29 cellular contexts compared by ENCODE assay signal in the genomic region with DNA sequence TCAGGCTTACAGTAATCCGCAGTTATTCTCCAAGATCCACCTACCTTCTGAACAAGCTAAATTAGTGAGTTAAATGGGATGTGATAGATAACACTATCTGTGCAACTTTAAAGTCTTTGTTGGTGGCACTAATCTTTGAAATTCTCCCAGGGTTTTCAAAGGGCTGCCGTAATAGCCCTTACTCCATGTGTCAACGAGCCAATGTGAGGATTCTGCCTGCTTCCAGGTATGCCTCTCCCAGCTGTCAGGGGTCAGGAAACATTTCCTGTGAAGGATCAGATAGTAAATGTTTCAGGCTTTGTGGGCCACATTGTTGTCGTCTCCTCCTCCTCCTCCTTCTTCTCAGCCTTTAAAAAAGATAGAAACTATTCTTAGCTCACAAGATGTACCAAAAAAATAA. TPM values are rescaled to one million over a fixed set of nuclear protein-coding genes. Genes with fewer than 3 reads are reported as not detected.
DNase-seq lines count a peak whose midpoint lies in the region; ATAC-seq, FAIRE-seq and TF ChIP-seq lines count a peak whose summit lies in the region.
"Had no signal": no experiment of that assay in that cellular context is flagged by ENCODE, and none has a peak within 500 bp of the region (broad histone marks: within the 10 kb centered on the region; RNA-seq: fewer than 3 reads in every experiment).

No MANE protein-coding gene starts in this region.

- no peak overlapping the region for H2BK12ac ChIP-seq in H1 (ENCODE audit: low read depth, low read length)

- H3K9me2 ChIP-seq in GM23338 (ENCODE audit: insufficient read depth): 0 out of 2 replicates have a peak, but pooled peaks cover 5% of the 10 kb centered on the region

- peak; percentile 29 for DNase-seq in GM23338 (ENCODE audit: low spot score)
- no peak for DNase-seq in H1 (ENCODE audit: low read depth in 1 of 2, low spot score in 2 of 2)
- DNase-seq in mesendoderm: peak; percentile 93
- no peak for DNase-seq in central memory CD4-positive, alpha-beta T cell
- DNase-seq in NCI-H345 (lab: John Stamatoyannopoulos, UW): no peak
- no peak for DNase-seq in stimulated activated CD4-positive, alpha-beta T cell treated with anti-CD3 and anti-CD28 coated beads, Interleukin-2, amount 100 ng/mL, for 24 hours
- DNase-seq in right atrium auricular region (ENCODE audit: low spot score): no peak
- DNase-seq: 8988T; ACHN; BE2C; C1 segment of cervical spinal cord; CD4-positive, alpha-beta memory T cell; CD4-positive, CD25-positive, alpha-beta regulatory T cell; CD8-positive, alpha-beta memory T cell; COR-L47; DMS 273 treated with DMSO at 0.1 percent for 48 hours; DMS153; DMS53; DMS79; DND-41; EL; GDM1 had no signal

- H3K9ac ChIP-seq in H1 (replicated peaks in 1 of 4; ENCODE audit: extremely low read depth in 1 of 4, low read depth in 3 of 4, low read length in 3 of 4): no peak overlapping the region
- H3K9ac ChIP-seq in mesendoderm (ENCODE audit: low read length): no peak overlapping the region
- H3K9ac ChIP-seq: BLaER1 had no signal

- no peaks in the 10 kb centered on the region for H3K27me3 Mint-ChIP-seq in GM23338 (ENCODE audit: insufficient read depth, low read depth, poor library complexity)

- TF ChIP-seq CTCF in GM23338 (conservative IDR thresholded peaks at IDR 0.05; ENCODE audit: low read depth in 2 of 2): no peak
- TF ChIP-seq CTCF in VCaP (conservative IDR thresholded peaks at IDR 0.05): no peak
- TF ChIP-seq CTCF in H1 (IDR thresholded peaks at IDR 0.05; ENCODE audit: control extremely low read depth in 1 of 3, insufficient read depth in 1 of 3, low read depth in 1 of 3, low read length in 3 of 3): no peak
- TF ChIP-seq CTCF in right atrium auricular region (IDR thresholded peaks at IDR 0.05): no peak

- no peaks in the 10 kb centered on the region for H3K36me3 ChIP-seq in GM23338 (ENCODE audit: insufficient read depth)
- no peaks in the 10 kb centered on the region for H3K36me3 ChIP-seq in H1 (ENCODE audit: control insufficient read depth in 2 of 4, insufficient read depth in 4 of 4, low read length in 3 of 4)
- no peaks in the 10 kb centered on the region for H3K36me3 ChIP-seq in mesendoderm (ENCODE audit: control insufficient read depth, insufficient read depth, low read length)
- no peaks in the 10 kb centered on the region for H3K36me3 ChIP-seq in right atrium auricular region
- H3K36me3 ChIP-seq: BE2C, BLaER1 had no signal

- FAIRE-seq in H1 (lab: Jason Lieb, UNC): no peak
- FAIRE-seq: A204.1, GM12878, GM12892, GM18507 had no signal

- H3K23ac ChIP-seq in H1 (ENCODE audit: insufficient read length) (no peak overlapping the region), mesendoderm (ENCODE audit: low read length) (no peak overlapping the region)

- no peak overlapping the region for H3K27ac Mint-ChIP-seq in GM23338
- H3K27ac Mint-ChIP-seq: CD14-positive monocyte; CD4-positive, alpha-beta memory T cell; CD4-positive, CD25-positive, alpha-beta regulatory T cell; CD8-positive, alpha-beta memory T cell had no signal

- H3K14ac ChIP-seq in H1 (ENCODE audit: insufficient read length): no peak overlapping the region

- peaks cover 4% of the 10 kb centered on the region; the same call in 1 of the 3 replicates for H3K4me1 Mint-ChIP-seq in GM23338
- H3K4me1 Mint-ChIP-seq: CD14-positive monocyte; CD4-positive, alpha-beta memory T cell; CD4-positive, CD25-positive, alpha-beta regulatory T cell; CD8-positive, alpha-beta memory T cell had no signal

- TF ChIP-seq EP300 in H1 (IDR thresholded peaks at IDR 0.05; ENCODE audit: borderline replicate concordance in 1 of 2, low read depth in 2 of 2, low read length in 2 of 2): no peak

- no peak for TF ChIP-seq POLR2A in H1 (IDR thresholded peaks at IDR 0.05; ENCODE audit: control extremely low read depth in 1 of 2, low read depth in 2 of 2, low read length in 2 of 2)

- H3K56ac ChIP-seq in H1 (replicated peaks; ENCODE audit: insufficient read length, low read depth, low read length): no peak overlapping the region
- H3K56ac ChIP-seq in mesendoderm (ENCODE audit: low read length): no peak overlapping the region

- no peaks in the 10 kb centered on the region for H3K23me2 ChIP-seq in H1 (ENCODE audit: low read depth, low read length)

- H4K5ac ChIP-seq in H1 (ENCODE audit: insufficient read length, low read depth, low read length) (no peak overlapping the region), mesendoderm (ENCODE audit: low read length) (no peak overlapping the region)

- H3K4me3 Mint-ChIP-seq in GM23338: no peak overlapping the region
- H3K4me3 Mint-ChIP-seq: CD14-positive monocyte; CD4-positive, alpha-beta memory T cell; CD4-positive, CD25-positive, alpha-beta regulatory T cell; CD8-positive, alpha-beta memory T cell had no signal

- no peaks in the 10 kb centered on the region for H3K4me1 ChIP-seq in GM23338 (ENCODE audit: insufficient read depth)
- no peaks in the 10 kb centered on the region for H3K4me1 ChIP-seq in H1 (replicated peaks in 1 of 4; ENCODE audit: control insufficient read depth in 3 of 4, insufficient read depth in 4 of 4, low read length in 3 of 4)
- H3K4me1 ChIP-seq in mesendoderm (ENCODE audit: control insufficient read depth, low read depth, low read length): peaks cover 2% of the 10 kb centered on the region
- no peaks in the 10 kb centered on the region for H3K4me1 ChIP-seq in right atrium auricular region
- H3K4me1 ChIP-seq: BE2C, BLaER1 had no signal

- H3F3A ChIP-seq in GM23338 (replicated peaks; ENCODE audit: low read depth): no peaks in the 10 kb centered on the region

- H4K8ac ChIP-seq in H1 (ENCODE audit: extremely low read depth, insufficient read depth, low read length) (no peak overlapping the region), mesendoderm (ENCODE audit: low read depth, low read length) (no peak overlapping the region)

- TF ChIP-seq RAD21 in H1 (IDR thresholded peaks at IDR 0.05 in 1 of 2, conservative IDR thresholded peaks at IDR 0.05 in 1 of 2; ENCODE audit: low read depth in 2 of 2, low read length in 2 of 2): no peak

- no peaks in the 10 kb centered on the region for H4K20me1 ChIP-seq in GM23338 (replicated peaks; ENCODE audit: insufficient read depth)
- H4K20me1 ChIP-seq in H1 (replicated peaks in 1 of 2; ENCODE audit: control insufficient read depth in 1 of 2, insufficient read depth in 2 of 2, low read length in 2 of 2): no peaks in the 10 kb centered on the region
- H4K20me1 ChIP-seq: BLaER1 had no signal

- CTCF ChIA-PET in H1 (lab: Charles Lee; ENCODE audit: partially characterized antibody): interaction anchor here (0.6 to 5.5 kb wide), 10 partner anchors 9 to 174 kb away, joined by 3 to 33 read pairs (median 4); no protein-coding TSS in a partner anchor

- H3K4me2 ChIP-seq in GM23338 (no peak overlapping the region), H1 (ENCODE audit: insufficient read depth in 1 of 2, low read depth in 2 of 2, low read length in 2 of 2) (no peak overlapping the region), mesendoderm (ENCODE audit: low read length) (no peak overlapping the region)
- H3K4me2 ChIP-seq: BLaER1 had no signal

- H3K79me2 ChIP-seq in GM23338 (replicated peaks; ENCODE audit: insufficient read depth): no peaks in the 10 kb centered on the region
- H3K79me2 ChIP-seq in H1 (ENCODE audit: control insufficient read depth in 1 of 2, insufficient read depth in 2 of 2, low read length in 2 of 2): no peaks in the 10 kb centered on the region
- H3K79me2 ChIP-seq in mesendoderm (ENCODE audit: control insufficient read depth, insufficient read depth, low read length): no peaks in the 10 kb centered on the region

- H2BK5ac ChIP-seq in H1 (ENCODE audit: low read depth, low read length) (no peak overlapping the region), mesendoderm (ENCODE audit: low read length) (no peak overlapping the region)

- no peak overlapping the region for H2BK20ac ChIP-seq in H1 (ENCODE audit: low read length)

- H3K36me3 Mint-ChIP-seq in GM23338 (ENCODE audit: low read depth): no peaks in the 10 kb centered on the region
- H3K36me3 Mint-ChIP-seq: CD14-positive monocyte; CD4-positive, alpha-beta memory T cell; CD4-positive, CD25-positive, alpha-beta regulatory T cell; CD8-positive, alpha-beta memory T cell had no signal

- H3K27me3 ChIP-seq in GM23338 (ENCODE audit: insufficient read depth) (no peaks in the 10 kb centered on the region), H1 (replicated peaks in 1 of 4; ENCODE audit: control insufficient read depth in 3 of 4, extremely low read depth in 1 of 4, insufficient read depth in 3 of 4, low read length in 3 of 4) (no peaks in the 10 kb centered on the region), mesendoderm (ENCODE audit: insufficient read depth, low read length, poor library complexity) (no peaks in the 10 kb centered on the region), right atrium auricular region (no peaks in the 10 kb centered on the region)
- H3K27me3 ChIP-seq: BE2C, BLaER1 had no signal

- no peak overlapping the region for H2BK120ac ChIP-seq in H1 (replicated peaks; ENCODE audit: low read depth, low read length)
- no peak overlapping the region for H2BK120ac ChIP-seq in mesendoderm (ENCODE audit: low read depth, low read length)

- H2AFZ ChIP-seq in GM23338 (no peak overlapping the region), H1 (ENCODE audit: low read length) (0 out of 2 replicates have a peak overlapping the region, but pooled peaks have one; percentile 0)

- POLR2A ChIA-PET in H1 (lab: Charles Lee; ENCODE audit: partially characterized antibody): interaction anchor here (0.6 kb wide), 1 partner anchor 10 kb away, joined by 3 read pairs; no protein-coding TSS in a partner anchor

- H3K79me1 ChIP-seq in H1 (ENCODE audit: low read depth, low read length) (no peaks in the 10 kb centered on the region), mesendoderm (ENCODE audit: low read length) (no peaks in the 10 kb centered on the region)

- 65% methylated on average over 4 of the region's 4 CpGs; no CpG with 5 or more reads in 1 of the 2 experiments for whole genome bisulfite sequencing in H1 (ENCODE audit: extremely low coverage in 1 of 2, insufficient coverage in 1 of 2, insufficient read length in 1 of 2, insufficient replicate concordance in 2 of 2, low coverage in 1 of 2, low lambda C conversion rate in 2 of 2, missing lambda C conversion rate in 1 of 2), 2 experiments
- WGBS in mesendoderm (ENCODE audit: extremely low coverage, insufficient coverage, low lambda C conversion rate): no CpG with 5 or more reads among the region's 4 CpGs

- ATAC-seq in GM23338: peak; percentile 35; the same call in 1 of the 3 replicates
- ATAC-seq: GM12878 had no signal

- H3K4ac ChIP-seq in H1 (replicated peaks; ENCODE audit: insufficient read length, low read depth, low read length) (no peak overlapping the region), mesendoderm (ENCODE audit: low read depth, low read length) (no peak overlapping the region)

- H3K27ac ChIP-seq in GM23338 (ENCODE audit: low read depth) (no peak overlapping the region), VCaP (peak overlapping the region; percentile 8; the same call in 1 of the 2 replicates), H1 (ENCODE audit: low read depth, low read length) (no peak overlapping the region), mesendoderm (ENCODE audit: low read depth, low read length) (no peak overlapping the region), right atrium auricular region (no peak overlapping the region)
- H3K27ac ChIP-seq: BLaER1 had no signal

- H3K4me3 ChIP-seq in GM23338: no peak overlapping the region
- no peak overlapping the region for H3K4me3 ChIP-seq in H1 (ENCODE audit: extremely low read depth in 1 of 4, insufficient read depth in 2 of 4, low read depth in 3 of 4, low read length in 4 of 4)
- no peak overlapping the region for H3K4me3 ChIP-seq in mesendoderm (ENCODE audit: low read length)
- H3K4me3 ChIP-seq in right atrium auricular region: no peak overlapping the region
- H3K4me3 ChIP-seq: BLaER1, GM12878 had no signal

- no peaks in the 10 kb centered on the region for H3K9me3 Mint-ChIP-seq in GM23338
- H3K9me3 Mint-ChIP-seq: CD4-positive, alpha-beta memory T cell had no signal

- H2BK15ac ChIP-seq in H1 (ENCODE audit: low read length) (no peak overlapping the region), mesendoderm (replicated peaks; ENCODE audit: low read depth) (no peak overlapping the region)

- H4K91ac ChIP-seq in H1 (replicated peaks; ENCODE audit: insufficient read length, low read length): no peak overlapping the region

- H2AK5ac ChIP-seq in H1 (ENCODE audit: low read depth, low read length): no peak overlapping the region
- no peak overlapping the region for H2AK5ac ChIP-seq in mesendoderm (ENCODE audit: low read length)

- no peaks in the 10 kb centered on the region for H3K9me3 ChIP-seq in H1 (ENCODE audit: insufficient read depth in 2 of 2, low read depth in 1 of 2, low read length in 1 of 2)
- peaks cover 0 to 12% of the 10 kb centered on the region in 2 donors for H3K9me3 ChIP-seq in right atrium auricular region
- H3K9me3 ChIP-seq: BE2C, BLaER1 had no signal

- no peak overlapping the region for H3K18ac ChIP-seq in H1 (ENCODE audit: extremely low read depth, low read length)
- H3K18ac ChIP-seq in mesendoderm (ENCODE audit: low read length): no peak overlapping the region

RNA-seq across cellular contexts. Expression of a gene that starts 20.2 kb away (rescaled TPM):
- 8.2 and 10.6 TPM in 2 replicates for total RNA-seq in GM23338 (2014; rRNA removed; shearing (Covaris generic))
- 8.4 and 10.2 TPM in 2 replicates for polyA plus RNA-seq in GM23338 (2016; fragmentation: Nextera tagmentation; extraction: Ambion mirVana)
- 11.4 and 16.5 TPM in 2 replicates for total RNA-seq in H1 (2021; fragmentation: NEBNext Ultra II Directional; extraction: Animal tissue kit (Norgen Biotek cat#: 25700))
- 4.8 and 6.8 TPM in 2 replicates for polyA plus RNA-seq in H1 (2011; rRNA removed)
- 4.0 TPM for polyA plus RNA-seq in H1 (2011; cell fraction: cytosol; rRNA removed)
- 14.7 TPM for polyA plus RNA-seq in H1 (2011; cell fraction: nucleus; rRNA removed)
- polyA plus RNA-seq in H1 (2012, experiment 1 of 2): 4.1 to 5.5 TPM (median 4.6 TPM) in 4 replicates
- 2.6 TPM for polyA plus RNA-seq in H1 (2012, experiment 2 of 2)
- polyA plus RNA-seq in H1 (2013, experiment 1 of 2): 5.3 TPM
- polyA plus RNA-seq in H1 (2013, experiment 2 of 2): 5.8 TPM
- polyA minus RNA-seq in H1 (2011; rRNA and poly(A)+ RNA removed): 12.6 and 14.0 TPM in 2 replicates
- polyA minus RNA-seq in H1 (2011; cell fraction: cytosol; rRNA and poly(A)+ RNA removed): 5.4 TPM
- polyA minus RNA-seq in H1 (2011; cell fraction: nucleus; rRNA and poly(A)+ RNA removed): 14.3 TPM
- 2.3 TPM for polyA plus RNA-seq in mesendoderm (2013, experiment 1 of 2)
- polyA plus RNA-seq in mesendoderm (2013, experiment 2 of 2): 2.5 TPM
- 100 to 1,000 TPM; 102 to 118 TPM for total RNA-seq in right atrium auricular region
- total RNA-seq: CD4-positive, CD25-positive, alpha-beta regulatory T cell; GM12878 had no signal
- polyA plus RNA-seq: CD14-positive monocyte; CD4-positive, alpha-beta memory T cell; CD4-positive, CD25-positive, alpha-beta regulatory T cell; CD8-positive, alpha-beta memory T cell; GM12878 had no signal

Comparison
In these comparisons a context has a peak if more than half of its experiments do, and no peak if none do; other contexts are left out.
1. DNase-seq: peak in GM23338 (single experiment) and mesendoderm (single experiment); none in H1 (0 of 2), central memory CD4-positive, alpha-beta T cell (single experiment), NCI-H345 (single experiment), stimulated activated CD4-positive, alpha-beta T cell treated with anti-CD3 and anti-CD28 coated beads, Interleukin-2, amount 100 ng/mL, for 24 hours (0 of 2) and right atrium auricular region (single experiment).